In genomic region chr9:95001720-95002119, GRCh38 we compare ENCODE assay signal across 1 cellular context.
TF ChIP-seq lines count a peak whose summit lies in the region.

No MANE protein-coding gene starts in this region.

TF ChIP-seq in IMR-90, 13 proteins besides CTCF, POLR2A, EP300 and RAD21 (continued from another document):
- TF ChIP-seq ELK1 (IDR thresholded peaks at IDR 0.05; ENCODE audit: borderline replicate concordance, low read depth, low read length) = no peak
